Comparison of ENCODE assay signal across 8 cellular contexts in genomic region chr3:189144645-189145044, GRCh38. TPM values are rescaled to one million over a fixed set of nuclear protein-coding genes. Genes with fewer than 3 reads are reported as not detected.
DNase-seq lines count a peak whose midpoint lies in the region; ATAC-seq and TF ChIP-seq lines count a peak whose summit lies in the region.

No MANE protein-coding gene starts in this region.

- H3K9me3 Mint-ChIP-seq in CD8-positive, alpha-beta memory T cell = no peaks in the 10 kb centered on the region
- H3K9me3 Mint-ChIP-seq in activated CD8-positive, alpha-beta T cell treated with anti-CD3 and anti-CD28 coated beads, Interleukin-2, amount 10 ng/mL, durations not matched to agents 7 days and 5 days (ENCODE audit: insufficient read depth) = no peaks in the 10 kb centered on the region

- peaks cover 0 to 3% of the 10 kb centered on the region in 2 donors for H3K27me3 Mint-ChIP-seq in CD8-positive, alpha-beta memory T cell
- no peaks in the 10 kb centered on the region for H3K27me3 Mint-ChIP-seq in activated CD8-positive, alpha-beta T cell treated with anti-CD3 and anti-CD28 coated beads, Interleukin-2, amount 10 ng/mL, durations not matched to agents 7 days and 5 days (ENCODE audit: low read depth)

- intact Hi-C loops in left lung (cut with DNase I) = loop anchor here in 1 of 2 donors (10.0 kb wide), 1 partner anchor 1400 kb away; the partner anchor contains the start of gene BCL6

- peaks cover 0 to 63% (median 6%) of the 10 kb centered on the region in 3 donors for H3K36me3 Mint-ChIP-seq in CD8-positive, alpha-beta memory T cell
- no peaks in the 10 kb centered on the region for H3K36me3 Mint-ChIP-seq in activated CD8-positive, alpha-beta T cell treated with anti-CD3 and anti-CD28 coated beads, Interleukin-2, amount 10 ng/mL, durations not matched to agents 7 days and 5 days (ENCODE audit: low read depth)

- peak overlapping the region in 7 of 8 donors; percentile 48 to 96 (median 79) for H3K27ac Mint-ChIP-seq in CD8-positive, alpha-beta memory T cell
- no peak overlapping the region for H3K27ac Mint-ChIP-seq in activated CD8-positive, alpha-beta T cell treated with anti-CD3 and anti-CD28 coated beads, Interleukin-2, amount 10 ng/mL, durations not matched to agents 7 days and 5 days

- peak overlapping the region in 6 of 7 donors; percentile 2 to 45 (median 28) for H3K4me3 Mint-ChIP-seq in CD8-positive, alpha-beta memory T cell
- no peak overlapping the region for H3K4me3 Mint-ChIP-seq in activated CD8-positive, alpha-beta T cell treated with anti-CD3 and anti-CD28 coated beads, Interleukin-2, amount 10 ng/mL, durations not matched to agents 7 days and 5 days

- ATAC-seq in activated CD8-positive, alpha-beta T cell treated with anti-CD3 and anti-CD28 coated beads, Interleukin-2, amount 10 ng/mL, durations not matched to agents 7 days and 5 days = peak; percentile 70
- peak; percentile 64 for ATAC-seq in left lung

- H3K27ac ChIP-seq in CD8-positive, alpha-beta memory T cell (ENCODE audit: low read depth, low read length) = no peak overlapping the region
- H3K27ac ChIP-seq in left lung = peak overlapping the region in 1 of 2 donors; percentile 67

- H3K4me1 Mint-ChIP-seq in CD8-positive, alpha-beta memory T cell = peaks cover 35 to 61% (median 53%) of the 10 kb centered on the region in 3 donors
- H3K4me1 Mint-ChIP-seq in activated CD8-positive, alpha-beta T cell treated with anti-CD3 and anti-CD28 coated beads, Interleukin-2, amount 10 ng/mL, durations not matched to agents 7 days and 5 days (ENCODE audit: low read depth) = peaks cover 35% of the 10 kb centered on the region

- CTCF ChIA-PET in CD8-positive, alpha-beta memory T cell (lab: Charles Lee) = interaction anchor here (1.1 to 10.3 kb wide), 10 partner anchors 9 to 1406 kb away, joined by 3 to 117 read pairs (median 6); no protein-coding TSS in a partner anchor
- CTCF ChIA-PET in activated CD8-positive, alpha-beta T cell treated with anti-CD3 and anti-CD28 coated beads, Interleukin-2, amount 10 ng/mL, durations not matched to agents 7 days and 5 days (lab: Charles Lee) = interaction anchor here (0.6 to 14.2 kb wide), 9 partner anchors 11 to 1405 kb away, joined by 3 to 234 read pairs (median 3); no protein-coding TSS in a partner anchor

- peaks cover 31% of the 10 kb centered on the region for H3K4me1 ChIP-seq in CD8-positive, alpha-beta memory T cell (ENCODE audit: insufficient read depth, low read length)
- H3K4me1 ChIP-seq in left lung = peaks cover 0 to 30% of the 10 kb centered on the region in 2 donors

- TF ChIP-seq CTCF in LNCaP clone FGC (IDR thresholded peaks at IDR 0.05; ENCODE audit: control insufficient read depth, extremely low read depth, insufficient read depth) (peak; percentile 84), left lung (IDR thresholded peaks at IDR 0.05) (no peak)

- no peaks in the 10 kb centered on the region for H3K36me3 ChIP-seq in CD8-positive, alpha-beta memory T cell (ENCODE audit: insufficient read depth, low read length)
- no peaks in the 10 kb centered on the region for H3K36me3 ChIP-seq in left lung

- DNase-seq in CD8-positive, alpha-beta memory T cell = peak in 4 of 5 donors; percentile 2 to 63 (median 32)
- peak; percentile 54 for DNase-seq in LNCaP clone FGC (ENCODE audit: low read depth)
- peak; percentile 46 for DNase-seq in activated CD8-positive, alpha-beta T cell treated with anti-CD3 and anti-CD28 coated beads, Interleukin-2, amount 10 ng/mL, durations not matched to agents 7 days and 5 days
- no peak for DNase-seq in left lung
- no peak for DNase-seq in amygdala (lab: John Stamatoyannopoulos, UW)
- DNase-seq in NCI-H146 treated with DMSO at 0.1 percent for 48 hours (lab: John Stamatoyannopoulos, UW; ENCODE audit: unreplicated experiment) = no peak
- no peak for DNase-seq in stimulated activated CD4-positive, alpha-beta T cell treated with anti-CD3 and anti-CD28 coated beads, Interleukin-2, amount 100 ng/mL, for 48 hours
- DNase-seq in activated CD8-positive, alpha-beta memory T cell treated with anti-CD3 and anti-CD28 coated beads, Interleukin-2, amount 50 U/mL, for 4 hours = no peak

- POLR2A ChIA-PET in CD8-positive, alpha-beta memory T cell (lab: Charles Lee) = interaction anchor here (0.9 to 1.2 kb wide), 2 partner anchors 12 to 23 kb away, joined by 4 to 6 read pairs; no protein-coding TSS in a partner anchor
- POLR2A ChIA-PET in activated CD8-positive, alpha-beta T cell treated with anti-CD3 and anti-CD28 coated beads, Interleukin-2, amount 10 ng/mL, durations not matched to agents 7 days and 5 days (lab: Charles Lee) = interaction anchor here (1.8 kb wide), 1 partner anchor 1404 kb away, joined by 6 read pairs; no protein-coding TSS in a partner anchor

- H3K4me3 ChIP-seq in CD8-positive, alpha-beta memory T cell (ENCODE audit: low read length) = no peak overlapping the region
- H3K4me3 ChIP-seq in LNCaP clone FGC (ENCODE audit: low read depth, low read length) (no peak overlapping the region), left lung (no peak overlapping the region)

- H3K9me3 ChIP-seq in CD8-positive, alpha-beta memory T cell (ENCODE audit: low read length) = no peaks in the 10 kb centered on the region
- no peaks in the 10 kb centered on the region for H3K9me3 ChIP-seq in left lung

- H3K27me3 ChIP-seq in CD8-positive, alpha-beta memory T cell (ENCODE audit: insufficient read depth, low read length, poor library complexity, severe bottlenecking) = no peaks in the 10 kb centered on the region
- H3K27me3 ChIP-seq in left lung = no peaks in the 10 kb centered on the region

RNA-seq across cellular contexts. Expression of gene TPRG1, which starts 27.1 kb away (rescaled TPM):
- 10 to 100 TPM; 28.6 to 29.6 TPM for total RNA-seq in CD8-positive, alpha-beta memory T cell
- 30.5 TPM for polyA plus RNA-seq in CD8-positive, alpha-beta memory T cell
- total RNA-seq in activated CD8-positive, alpha-beta T cell treated with anti-CD3 and anti-CD28 coated beads, Interleukin-2, amount 10 ng/mL, durations not matched to agents 7 days and 5 days = 1 to 10 TPM in 1 of 2 experiments, under 1 TPM in 1; 0.86 to 1.0 TPM
- 10 to 100 TPM in 1 of 2 donors, 1 to 10 TPM in 1; 5.0 to 12.8 TPM for total RNA-seq in left lung

Comparison
In these comparisons a context has a peak if more than half of its experiments do, and no peak if none do; other contexts are left out.
1. DNase-seq: peak in CD8-positive, alpha-beta memory T cell (4 of 5), LNCaP clone FGC (single experiment) and activated CD8-positive, alpha-beta T cell treated with anti-CD3 and anti-CD28 coated beads, Interleukin-2, amount 10 ng/mL, durations not matched to agents 7 days and 5 days (single experiment); none in left lung (0 of 2), amygdala (0 of 56), NCI-H146 treated with DMSO at 0.1 percent for 48 hours (single experiment), stimulated activated CD4-positive, alpha-beta T cell treated with anti-CD3 and anti-CD28 coated beads, Interleukin-2, amount 100 ng/mL, for 48 hours (0 of 2) and activated CD8-positive, alpha-beta memory T cell treated with anti-CD3 and anti-CD28 coated beads, Interleukin-2, amount 50 U/mL, for 4 hours (single experiment).